2 cellular contexts compared by ENCODE assay signal in genomic region chr17:36545093-36545464, GRCh38.
TF ChIP-seq lines count a peak whose summit lies in the region.

No MANE protein-coding gene starts in this region.

TF ChIP-seq in H1, 55 proteins besides CTCF, POLR2A, EP300 and RAD21:
- TF ChIP-seq TAF1 (IDR thresholded peaks at IDR 0.05; ENCODE audit: low read depth, low read length): peak; percentile 49; the same call in 1 of the 2 replicates
- no peak for TF ChIP-seq CREB1 (IDR thresholded peaks at IDR 0.05)
- TF ChIP-seq SIN3A (conservative IDR thresholded peaks at IDR 0.05 in 1 of 2, IDR thresholded peaks at IDR 0.05 in 1 of 2; ENCODE audit: low read depth in 1 of 2, low read length in 2 of 2): peak in 1 of 2 experiments; percentile 70; a peak in 1 of 4 replicates
- TF ChIP-seq ASH2L (IDR thresholded peaks at IDR 0.05; ENCODE audit: low read length): peak; percentile 7

TF ChIP-seq in neural cell, 6 proteins besides CTCF, POLR2A, EP300 and RAD21:
- no peak for TF ChIP-seq TAF1 (IDR thresholded peaks at IDR 0.05; ENCODE audit: low read depth)
- TF ChIP-seq POLR2AphosphoS5 (IDR thresholded peaks at IDR 0.05): no peak
- no peak for TF ChIP-seq SMC3 (conservative IDR thresholded peaks at IDR 0.05; ENCODE audit: poor library complexity)
- TF ChIP-seq MXI1 (conservative IDR thresholded peaks at IDR 0.05; ENCODE audit: poor library complexity, severe bottlenecking): no peak
- no peak for TF ChIP-seq REST (IDR thresholded peaks at IDR 0.05; ENCODE audit: borderline replicate concordance)
- no peak for TF ChIP-seq EZH2 (IDR thresholded peaks at IDR 0.05; ENCODE audit: borderline replicate concordance, insufficient read depth, low read length, poor library complexity, severe bottlenecking)
TF ChIP-seq in neural cell: peak in this region for 0.
